Comparison of ENCODE assay signal across 15 cellular contexts in genomic region chr10:97023401-97024180, GRCh38.
DNase-seq lines count a peak whose midpoint lies in the region; ATAC-seq, FAIRE-seq and TF ChIP-seq lines count a peak whose summit lies in the region.
"Had no signal": no experiment of that assay in that cellular context is flagged by ENCODE, and none has a peak within 500 bp of the region (broad histone marks: within the 10 kb centered on the region; RNA-seq: fewer than 3 reads in every experiment).

No MANE protein-coding gene starts in this region.

- H3K36me3 ChIP-seq in Caco-2 (ENCODE audit: control insufficient read depth, insufficient read depth, low read length) (no peaks in the 10 kb centered on the region), OCI-LY7 (ENCODE audit: insufficient read depth, low read length) (no peaks in the 10 kb centered on the region), H1 (ENCODE audit: control insufficient read depth in 2 of 4, insufficient read depth in 4 of 4, low read length in 3 of 4) (no peaks in the 10 kb centered on the region), psoas muscle (ENCODE audit: insufficient read depth in 1 of 2, low read depth in 1 of 2) (no peaks in the 10 kb centered on the region)

- H2BK120ac ChIP-seq in H1 (replicated peaks; ENCODE audit: low read depth, low read length), result no peak overlapping the region

- 88% methylated on average over 13 of the region's 14 CpGs; no CpG with 5 or more reads in 1 of the 2 experiments for WGBS in H1 (ENCODE audit: extremely low coverage in 1 of 2, insufficient coverage in 1 of 2, insufficient read length in 1 of 2, insufficient replicate concordance in 2 of 2, low coverage in 1 of 2, low lambda C conversion rate in 2 of 2, missing lambda C conversion rate in 1 of 2), 2 experiments
- WGBS in psoas muscle, 3 donors, result 54 to 72% (median 56%) methylated on average over 14 of the region's 14 CpGs

- H3K4me2 ChIP-seq in OCI-LY7 (ENCODE audit: low read length) (peak overlapping the region; percentile 61), H1 (ENCODE audit: insufficient read depth in 1 of 2, low read depth in 2 of 2, low read length in 2 of 2) (no peak overlapping the region)

- no peak overlapping the region for H3K4ac ChIP-seq in H1 (replicated peaks; ENCODE audit: insufficient read length, low read depth, low read length)

- BruUV-seq in Caco-2 (replicated peaks; lab: Mats Ljungman, UMichigan) (no TSS peak), OCI-LY7 (replicated peaks; lab: Mats Ljungman, UMichigan) (no TSS peak)

- intact Hi-C loops in Caco-2 (cut with micrococcal nuclease; ENCODE audit: unreplicated experiment), result no loop called here
- intact Hi-C loops in OCI-LY7 (cut with micrococcal nuclease; ENCODE audit: unreplicated experiment), result loop anchor here (5.0 to 10.0 kb wide), 2 partner anchors 191 to 629 kb away; partner anchors contain the start of gene LCOR
- intact Hi-C loops in psoas muscle (cut with DNase I), result loop anchor here (2.0 to 10.0 kb wide), 6 partner anchors 111 to 629 kb away; no protein-coding TSS in a partner anchor

- H3K23ac ChIP-seq in H1 (ENCODE audit: insufficient read length), result no peak overlapping the region

- no peak overlapping the region for H4K91ac ChIP-seq in H1 (replicated peaks; ENCODE audit: insufficient read length, low read length)

- no peaks in the 10 kb centered on the region for H3K27me3 Mint-ChIP-seq in Caco-2 (ENCODE audit: insufficient read depth, unreplicated experiment)

- H3K4me1 ChIP-seq in Caco-2 (peaks cover 8% of the 10 kb centered on the region), OCI-LY7 (ENCODE audit: insufficient read depth, low read length, poor library complexity, severe bottlenecking) (peaks cover 56% of the 10 kb centered on the region), H1 (replicated peaks in 1 of 4; ENCODE audit: control insufficient read depth in 3 of 4, insufficient read depth in 4 of 4, low read length in 3 of 4) (peaks cover 0 to 9% (median 4%) of the 10 kb centered on the region in 4 experiments; a peak in 4 of 7 replicates), psoas muscle (peaks cover 36% of the 10 kb centered on the region)

- TF ChIP-seq RAD21 in H1 (IDR thresholded peaks at IDR 0.05 in 1 of 2, conservative IDR thresholded peaks at IDR 0.05 in 1 of 2; ENCODE audit: low read depth in 2 of 2, low read length in 2 of 2), result no peak

- TF ChIP-seq POLR2A in H1 (IDR thresholded peaks at IDR 0.05; ENCODE audit: control extremely low read depth in 1 of 2, low read depth in 2 of 2, low read length in 2 of 2), result no peak

- no peaks in the 10 kb centered on the region for H4K20me1 ChIP-seq in OCI-LY7 (ENCODE audit: insufficient read depth, low read length)
- H4K20me1 ChIP-seq in H1 (replicated peaks in 1 of 2; ENCODE audit: control insufficient read depth in 1 of 2, insufficient read depth in 2 of 2, low read length in 2 of 2), result no peaks in the 10 kb centered on the region

- ATAC-seq in psoas muscle (peak in 2 of 4 donors; percentile 0 to 4), omental fat pad (ENCODE audit: low FRiP score) (no peak)
- ATAC-seq: activated T-cell treated with anti-CD3 and anti-CD28 coated beads, Interleukin-2, amount 50 U/mL, for 72 hours had no signal

- no peak for FAIRE-seq in H1 (lab: Jason Lieb, UNC)

- H3K9me3 Mint-ChIP-seq in Caco-2 (ENCODE audit: unreplicated experiment), result no peaks in the 10 kb centered on the region
- H3K9me3 Mint-ChIP-seq: activated T-cell treated with anti-CD3 and anti-CD28 coated beads, Interleukin-2, amount 50 U/mL, for 72 hours; endodermal cell had no signal

- H3K79me2 ChIP-seq in OCI-LY7 (ENCODE audit: insufficient read depth, low read depth, low read length) (no peaks in the 10 kb centered on the region), H1 (ENCODE audit: control insufficient read depth in 1 of 2, insufficient read depth in 2 of 2, low read length in 2 of 2) (no peaks in the 10 kb centered on the region)

- TF ChIP-seq EP300 in H1 (IDR thresholded peaks at IDR 0.05; ENCODE audit: borderline replicate concordance in 1 of 2, low read depth in 2 of 2, low read length in 2 of 2), result no peak

- CTCF ChIA-PET in Caco-2 (lab: Charles Lee), result interaction anchor here (1.0 to 1.1 kb wide), 2 partner anchors 12 to 14 kb away, joined by 6 to 7 read pairs; no protein-coding TSS in a partner anchor
- CTCF ChIA-PET in OCI-LY7 (lab: Charles Lee; ENCODE audit: unreplicated experiment), result interaction anchor here (2.7 kb wide), 1 partner anchor 13 kb away, joined by 7 read pairs; no protein-coding TSS in a partner anchor
- CTCF ChIA-PET in H1 (lab: Charles Lee; ENCODE audit: partially characterized antibody), result interaction anchor here (0.8 to 9.9 kb wide), 10 partner anchors 11 to 384 kb away, joined by 3 to 129 read pairs (median 4); no protein-coding TSS in a partner anchor

- H3K56ac ChIP-seq in H1 (replicated peaks; ENCODE audit: insufficient read length, low read depth, low read length), result no peak overlapping the region

- peak overlapping the region; percentile 83 for H3K27ac Mint-ChIP-seq in Caco-2 (ENCODE audit: unreplicated experiment)
- H3K27ac Mint-ChIP-seq: activated T-cell treated with anti-CD3 and anti-CD28 coated beads, Interleukin-2, amount 50 U/mL, for 72 hours; endodermal cell had no signal

- H3K79me1 ChIP-seq in H1 (ENCODE audit: low read depth, low read length), result no peaks in the 10 kb centered on the region

- H3K14ac ChIP-seq in H1 (ENCODE audit: insufficient read length), result no peak overlapping the region

- H2BK5ac ChIP-seq in H1 (ENCODE audit: low read depth, low read length), result no peak overlapping the region

- H4K5ac ChIP-seq in H1 (ENCODE audit: insufficient read length, low read depth, low read length), result no peak overlapping the region

- no peak overlapping the region for H2BK12ac ChIP-seq in H1 (ENCODE audit: low read depth, low read length)

- peak overlapping the region; percentile 87; the same call in 1 of the 2 replicates for H2AFZ ChIP-seq in OCI-LY7 (ENCODE audit: low read length)
- H2AFZ ChIP-seq in H1 (ENCODE audit: low read length), result no peak overlapping the region

- no peak overlapping the region for H2AK5ac ChIP-seq in H1 (ENCODE audit: low read depth, low read length)

- no peak for DNase-seq in Caco-2
- DNase-seq in OCI-LY7 (ENCODE audit: low spot score), result no peak
- no peak for DNase-seq in H1 (ENCODE audit: low read depth in 1 of 2, low spot score in 2 of 2)
- DNase-seq in psoas muscle, result no peak
- no peak for DNase-seq in HK-2 (ENCODE audit: unreplicated experiment)
- DNase-seq in omental fat pad (ENCODE audit: low spot score), result no peak
- no peak for DNase-seq in NCI-H1694 (lab: John Stamatoyannopoulos, UW)
- no peak for DNase-seq in NCI-H128 (lab: John Stamatoyannopoulos, UW; ENCODE audit: unreplicated experiment)
- DNase-seq: activated CD4-positive, alpha-beta T cell treated with anti-CD3 and anti-CD28 coated beads for 4 hours; activated T-cell treated with anti-CD3 and anti-CD28 coated beads, Interleukin-2, amount 50 U/mL, for 72 hours; DND-41; NCI-H2171 treated with DMSO at 0.1 percent for 48 hours; stimulated activated CD4-positive, alpha-beta T cell treated with anti-CD3 and anti-CD28 coated beads, Interleukin-2, amount 100 ng/mL, for 48 hours; T-helper 1 cell had no signal

- POLR2A ChIA-PET in Caco-2 (lab: Charles Lee) (no interaction called here), OCI-LY7 (lab: Charles Lee) (interaction anchor here (1.0 to 2.3 kb wide), 3 partner anchors 46 to 259 kb away, joined by 3 to 8 read pairs (median 3); no protein-coding TSS in a partner anchor), H1 (lab: Charles Lee; ENCODE audit: partially characterized antibody) (no interaction called here)

- H3K27me3 ChIP-seq in Caco-2 (replicated peaks; ENCODE audit: control insufficient read depth, insufficient read depth, low read length) (0 out of 2 replicates have a peak, but pooled peaks cover 1% of the 10 kb centered on the region), H1 (replicated peaks in 1 of 4; ENCODE audit: control insufficient read depth in 3 of 4, extremely low read depth in 1 of 4, insufficient read depth in 3 of 4, low read length in 3 of 4) (no peaks in the 10 kb centered on the region), psoas muscle (ENCODE audit: insufficient read depth in 3 of 3, low read length in 2 of 3) (no peaks in the 10 kb centered on the region)

- TF ChIP-seq CTCF in Caco-2 (IDR thresholded peaks at IDR 0.05; ENCODE audit: insufficient read depth in 1 of 2, low read depth in 1 of 2, low read length in 1 of 2, severe bottlenecking in 1 of 2, unreplicated experiment in 1 of 2), result no peak
- TF ChIP-seq CTCF in OCI-LY7 (conservative IDR thresholded peaks at IDR 0.05; ENCODE audit: low read length), result no peak
- no peak for TF ChIP-seq CTCF in H1 (IDR thresholded peaks at IDR 0.05; ENCODE audit: control extremely low read depth in 1 of 3, insufficient read depth in 1 of 3, low read depth in 1 of 3, low read length in 3 of 3)
- TF ChIP-seq CTCF in psoas muscle (IDR thresholded peaks at IDR 0.05), result no peak
- no peak for TF ChIP-seq CTCF in omental fat pad (IDR thresholded peaks at IDR 0.05)

- H4K8ac ChIP-seq in H1 (ENCODE audit: extremely low read depth, insufficient read depth, low read length), result no peak overlapping the region

- no peak overlapping the region for H3K9ac ChIP-seq in H1 (replicated peaks in 1 of 4; ENCODE audit: extremely low read depth in 1 of 4, low read depth in 3 of 4, low read length in 3 of 4)

- H3K36me3 Mint-ChIP-seq in Caco-2 (ENCODE audit: insufficient read depth, unreplicated experiment), result no peaks in the 10 kb centered on the region

- no peak overlapping the region for H2BK15ac ChIP-seq in H1 (ENCODE audit: low read length)

- no peak overlapping the region for H3K4me3 Mint-ChIP-seq in Caco-2 (ENCODE audit: unreplicated experiment)
- H3K4me3 Mint-ChIP-seq: activated T-cell treated with anti-CD3 and anti-CD28 coated beads, Interleukin-2, amount 50 U/mL, for 72 hours; endodermal cell had no signal

- H3K9me2 ChIP-seq in OCI-LY7 (ENCODE audit: insufficient read depth, low read length), result no peaks in the 10 kb centered on the region

- H3K4me3 ChIP-seq in Caco-2 (ENCODE audit: low read depth, low read length) (no peak overlapping the region), OCI-LY7 (ENCODE audit: low read depth, low read length, poor library complexity, severe bottlenecking) (peak overlapping the region; percentile 29), H1 (ENCODE audit: extremely low read depth in 1 of 4, insufficient read depth in 2 of 4, low read depth in 3 of 4, low read length in 4 of 4) (no peak overlapping the region), psoas muscle (no peak overlapping the region)

- H3K27ac ChIP-seq in OCI-LY7 (ENCODE audit: low read depth, low read length, poor library complexity, severe bottlenecking) (peak overlapping the region; percentile 49), H1 (ENCODE audit: low read depth, low read length) (no peak overlapping the region), psoas muscle (peak overlapping the region; percentile 91)

- H3K18ac ChIP-seq in H1 (ENCODE audit: extremely low read depth, low read length), result no peak overlapping the region

- H3K4me1 Mint-ChIP-seq in Caco-2 (ENCODE audit: low read depth, unreplicated experiment), result peaks cover 15% of the 10 kb centered on the region

- H3K9me3 ChIP-seq in Caco-2 (no peaks in the 10 kb centered on the region), OCI-LY7 (ENCODE audit: low read length) (no peaks in the 10 kb centered on the region), H1 (ENCODE audit: insufficient read depth in 2 of 2, low read depth in 1 of 2, low read length in 1 of 2) (no peaks in the 10 kb centered on the region), psoas muscle (no peaks in the 10 kb centered on the region)

- no peak overlapping the region for H2BK20ac ChIP-seq in H1 (ENCODE audit: low read length)

- H3K23me2 ChIP-seq in H1 (ENCODE audit: low read depth, low read length), result no peaks in the 10 kb centered on the region
